18 cellular contexts compared by ENCODE assay signal in the genomic region with DNA sequence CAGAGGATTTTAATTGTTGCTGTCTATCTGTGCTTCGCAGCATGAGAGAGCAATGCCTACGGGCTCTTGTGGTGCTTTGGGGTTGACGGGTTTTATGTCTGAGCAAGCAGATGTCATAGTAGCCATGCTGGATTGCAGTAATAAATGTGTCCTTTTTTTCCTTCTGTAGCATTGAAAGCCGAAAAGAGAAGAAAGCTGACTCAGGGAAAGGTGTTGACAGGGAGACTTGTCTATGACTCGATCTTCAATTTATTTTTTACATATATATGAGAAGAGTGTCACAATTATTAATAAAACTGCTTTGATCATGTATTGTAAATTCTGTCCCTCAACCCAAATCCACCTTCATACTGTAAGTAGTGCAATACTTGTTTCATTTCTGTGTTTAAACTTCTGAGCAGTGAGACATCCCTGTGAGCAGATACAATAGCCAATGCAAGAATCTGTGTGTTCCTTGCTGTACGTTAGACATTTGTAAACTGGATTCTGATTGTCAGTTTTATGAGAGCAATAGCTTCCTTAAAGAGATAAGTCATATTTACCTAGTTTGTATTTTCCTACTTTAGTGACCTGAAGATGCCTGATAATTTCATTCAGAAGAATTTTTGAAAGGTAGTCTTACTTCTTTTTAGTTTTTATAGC.
DNase-seq lines count a peak whose midpoint lies in the region; ATAC-seq and TF ChIP-seq lines count a peak whose summit lies in the region.
"Had no signal": no experiment of that assay in that cellular context is flagged by ENCODE, and none has a peak within 500 bp of the region (broad histone marks: within the 10 kb centered on the region; RNA-seq: fewer than 3 reads in every experiment).

No MANE protein-coding gene starts in this region.

- peak overlapping the region; percentile 27 for H2AFZ ChIP-seq in DND-41 (ENCODE audit: low read depth, low read length)

- no peaks in the 10 kb centered on the region for H3K9me3 Mint-ChIP-seq in T-helper 1 cell treated with Interleukin-12 subunit alpha and Interleukin-12 subunit beta and Interleukin-4 antibody, amounts not matched to agents 30 μg/mL and 1 μg/mL, for 36 hours
- peaks cover 12% of the 10 kb centered on the region for H3K9me3 Mint-ChIP-seq in T-helper 2 cell treated with Interferon-gamma antibody and Interleukin-4, amounts not matched to agents 5 μg/mL and 100 μg/mL, for 36 hours
- peaks cover 0 to 12% (median 0%) of the 10 kb centered on the region in 11 donors for H3K9me3 Mint-ChIP-seq in naive thymus-derived CD4-positive, alpha-beta T cell

- no peak for TF ChIP-seq CTCF in DND-41 (IDR thresholded peaks at IDR 0.05; ENCODE audit: borderline replicate concordance, extremely low read depth, low read length, poor library complexity, severe bottlenecking)
- TF ChIP-seq CTCF in VCaP (conservative IDR thresholded peaks at IDR 0.05): no peak
- TF ChIP-seq CTCF in foreskin keratinocyte (conservative IDR thresholded peaks at IDR 0.05): no peak

- H3K27me3 ChIP-seq in DND-41 (ENCODE audit: insufficient read depth, low read length, poor library complexity): no peaks in the 10 kb centered on the region
- H3K27me3 ChIP-seq in foreskin keratinocyte: no peaks in the 10 kb centered on the region
- H3K27me3 ChIP-seq in naive thymus-derived CD4-positive, alpha-beta T cell (ENCODE audit: control insufficient read depth in 2 of 2, insufficient read depth in 2 of 2, low read length in 2 of 2): no peaks in the 10 kb centered on the region
- H3K27me3 ChIP-seq: breast epithelium had no signal

- H3K27ac ChIP-seq in DND-41 (ENCODE audit: low read length) (peak overlapping the region; percentile 69), VCaP (peak overlapping the region; percentile 50), foreskin keratinocyte (no peak overlapping the region)
- H3K27ac ChIP-seq in naive thymus-derived CD4-positive, alpha-beta T cell (ENCODE audit: low read depth, low read length): no peak overlapping the region
- H3K27ac ChIP-seq: breast epithelium, prostate gland had no signal

- H3K9ac ChIP-seq in DND-41 (ENCODE audit: low read depth, low read length): no peak overlapping the region

- H3K36me3 ChIP-seq in DND-41 (ENCODE audit: insufficient read depth, low read length): no peaks in the 10 kb centered on the region
- no peaks in the 10 kb centered on the region for H3K36me3 ChIP-seq in naive thymus-derived CD4-positive, alpha-beta T cell (ENCODE audit: control insufficient read depth in 2 of 3, insufficient read depth in 3 of 3, low read length in 3 of 3)
- H3K36me3 ChIP-seq: breast epithelium, prostate gland had no signal

- intact Hi-C loops in naive thymus-derived CD4-positive, alpha-beta T cell (cut with micrococcal nuclease): no loop called here

- H3K4me1 ChIP-seq in DND-41 (ENCODE audit: insufficient read depth, low read length): peaks cover 62% of the 10 kb centered on the region
- H3K4me1 ChIP-seq in foreskin keratinocyte: peaks cover 3% of the 10 kb centered on the region
- H3K4me1 ChIP-seq in naive thymus-derived CD4-positive, alpha-beta T cell (ENCODE audit: control insufficient read depth in 2 of 2, insufficient read depth in 2 of 2, low read length in 2 of 2): peaks cover 4 to 7% of the 10 kb centered on the region in 2 donors
- H3K4me1 ChIP-seq: breast epithelium, prostate gland had no signal

- DNase-seq in T-helper 1 cell (no peak), DND-41 (no peak), foreskin keratinocyte (no peak), NCI-H2029 treated with DMSO at 0.1 percent for 48 hours (lab: John Stamatoyannopoulos, UW) (no peak)
- no peak for DNase-seq in T-helper 2 cell treated with Interferon-gamma antibody and Interleukin-4, amounts not matched to agents 5 μg/mL and 100 μg/mL, for 36 hours (ENCODE audit: low spot score)
- no peak for DNase-seq in naive thymus-derived CD4-positive, alpha-beta T cell
- DNase-seq: activated naive CD4-positive, alpha-beta T cell treated with Interleukin-2 at 50 U/mL for 16 hours; activated T-cell treated with anti-CD3 and anti-CD28 coated beads, Interleukin-2, amount 50 U/mL, for 48 hours; AML-193; amniotic stem cell; DMS79; effector memory CD4-positive, alpha-beta T cell; NCI-H2029; NCI-H69 had no signal

- H3K4me3 Mint-ChIP-seq in T-helper 1 cell treated with Interleukin-12 subunit alpha and Interleukin-12 subunit beta and Interleukin-4 antibody, amounts not matched to agents 30 μg/mL and 1 μg/mL, for 36 hours: no peak overlapping the region
- no peak overlapping the region for H3K4me3 Mint-ChIP-seq in T-helper 2 cell treated with Interferon-gamma antibody and Interleukin-4, amounts not matched to agents 5 μg/mL and 100 μg/mL, for 36 hours
- peak overlapping the region in 1 of 10 donors; percentile 8 for H3K4me3 Mint-ChIP-seq in naive thymus-derived CD4-positive, alpha-beta T cell

- no peaks in the 10 kb centered on the region for H3K79me2 ChIP-seq in DND-41 (ENCODE audit: insufficient read depth, low read length)

- H4K20me1 ChIP-seq in DND-41 (ENCODE audit: insufficient read depth, low read length): no peaks in the 10 kb centered on the region

- POLR2A ChIA-PET in naive thymus-derived CD4-positive, alpha-beta T cell (lab: Charles Lee): interaction anchor here (0.6 kb wide), 1 partner anchor 387 kb away, joined by 3 read pairs; no protein-coding TSS in a partner anchor

- H3K36me3 Mint-ChIP-seq in T-helper 1 cell treated with Interleukin-12 subunit alpha and Interleukin-12 subunit beta and Interleukin-4 antibody, amounts not matched to agents 30 μg/mL and 1 μg/mL, for 36 hours (ENCODE audit: low read depth): peaks cover 40% of the 10 kb centered on the region
- peaks cover 44% of the 10 kb centered on the region for H3K36me3 Mint-ChIP-seq in T-helper 2 cell treated with Interferon-gamma antibody and Interleukin-4, amounts not matched to agents 5 μg/mL and 100 μg/mL, for 36 hours (ENCODE audit: low read depth)
- H3K36me3 Mint-ChIP-seq in naive thymus-derived CD4-positive, alpha-beta T cell: peaks cover 0 to 46% (median 0%) of the 10 kb centered on the region in 5 donors

- peak overlapping the region; percentile 58 for H3K27ac Mint-ChIP-seq in T-helper 1 cell treated with Interleukin-12 subunit alpha and Interleukin-12 subunit beta and Interleukin-4 antibody, amounts not matched to agents 30 μg/mL and 1 μg/mL, for 36 hours
- H3K27ac Mint-ChIP-seq in T-helper 2 cell treated with Interferon-gamma antibody and Interleukin-4, amounts not matched to agents 5 μg/mL and 100 μg/mL, for 36 hours: no peak overlapping the region
- no peak overlapping the region for H3K27ac Mint-ChIP-seq in naive thymus-derived CD4-positive, alpha-beta T cell

- no peak overlapping the region for H3K4me2 ChIP-seq in DND-41 (ENCODE audit: insufficient read depth, low read length)

- peaks cover 53% of the 10 kb centered on the region for H3K4me1 Mint-ChIP-seq in T-helper 1 cell treated with Interleukin-12 subunit alpha and Interleukin-12 subunit beta and Interleukin-4 antibody, amounts not matched to agents 30 μg/mL and 1 μg/mL, for 36 hours (ENCODE audit: low read depth)
- H3K4me1 Mint-ChIP-seq in T-helper 2 cell treated with Interferon-gamma antibody and Interleukin-4, amounts not matched to agents 5 μg/mL and 100 μg/mL, for 36 hours (ENCODE audit: low read depth): peaks cover 52% of the 10 kb centered on the region
- H3K4me1 Mint-ChIP-seq in naive thymus-derived CD4-positive, alpha-beta T cell: peaks cover 4 to 55% (median 10%) of the 10 kb centered on the region in 7 donors

- CTCF ChIA-PET in naive thymus-derived CD4-positive, alpha-beta T cell (lab: Charles Lee): interaction anchor here (0.6 to 1.1 kb wide), 2 partner anchors 19 to 1873 kb away, joined by 3 to 4 read pairs; no protein-coding TSS in a partner anchor

- H3K27me3 Mint-ChIP-seq in T-helper 1 cell treated with Interleukin-12 subunit alpha and Interleukin-12 subunit beta and Interleukin-4 antibody, amounts not matched to agents 30 μg/mL and 1 μg/mL, for 36 hours (ENCODE audit: low read depth): no peaks in the 10 kb centered on the region
- H3K27me3 Mint-ChIP-seq in T-helper 2 cell treated with Interferon-gamma antibody and Interleukin-4, amounts not matched to agents 5 μg/mL and 100 μg/mL, for 36 hours (ENCODE audit: low read depth): no peaks in the 10 kb centered on the region
- peaks cover 0 to 4% (median 0%) of the 10 kb centered on the region in 5 donors for H3K27me3 Mint-ChIP-seq in naive thymus-derived CD4-positive, alpha-beta T cell

- ATAC-seq in DND-41 (ENCODE audit: insufficient read depth, low read depth): no peak
- peak; percentile 41 for ATAC-seq in foreskin keratinocyte
- ATAC-seq in naive thymus-derived CD4-positive, alpha-beta T cell: no peak

- H3K9me3 ChIP-seq in DND-41 (ENCODE audit: insufficient read depth, low read length, severe bottlenecking): no peaks in the 10 kb centered on the region
- no peaks in the 10 kb centered on the region for H3K9me3 ChIP-seq in naive thymus-derived CD4-positive, alpha-beta T cell (ENCODE audit: control insufficient read depth in 2 of 3, low read length in 3 of 3)
- H3K9me3 ChIP-seq: breast epithelium, prostate gland had no signal

- H3K4me3 ChIP-seq in DND-41 (ENCODE audit: low read depth in 1 of 2, low read length in 2 of 2): no peak overlapping the region
- H3K4me3 ChIP-seq in naive thymus-derived CD4-positive, alpha-beta T cell (ENCODE audit: low read length): no peak overlapping the region
- H3K4me3 ChIP-seq: breast epithelium, prostate gland had no signal

Comparison
In these comparisons a context has a peak if more than half of its experiments do, and no peak if none do; other contexts are left out.
1. H3K27ac ChIP-seq: peak in DND-41 (single experiment) and VCaP (single experiment); none in foreskin keratinocyte (single experiment) and naive thymus-derived CD4-positive, alpha-beta T cell (single experiment).